In genomic region chr19:46784262-46785053, GRCh38 we compare ENCODE assay signal across 1 cellular context.
TF ChIP-seq lines count a peak whose summit lies in the region.

No MANE protein-coding gene starts in this region.

TF ChIP-seq in H1, 55 proteins besides CTCF, POLR2A, EP300 and RAD21:
- TF ChIP-seq, protein P1, sequence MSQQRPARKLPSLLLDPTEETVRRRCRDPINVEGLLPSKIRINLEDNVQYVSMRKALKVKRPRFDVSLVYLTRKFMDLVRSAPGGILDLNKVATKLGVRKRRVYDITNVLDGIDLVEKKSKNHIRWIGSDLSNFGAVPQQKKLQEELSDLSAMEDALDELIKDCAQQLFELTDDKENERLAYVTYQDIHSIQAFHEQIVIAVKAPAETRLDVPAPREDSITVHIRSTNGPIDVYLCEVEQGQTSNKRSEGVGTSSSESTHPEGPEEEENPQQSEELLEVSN (IDR thresholded peaks at IDR 0.05): no peak
- TF ChIP-seq RNF2 (IDR thresholded peaks at IDR 0.05; ENCODE audit: borderline replicate concordance, low read depth, low read length, missing control alignments, poor library complexity, severe bottlenecking) (no peak), CBX8 (IDR thresholded peaks at IDR 0.05; ENCODE audit: borderline replicate concordance, low read depth, low read length) (no peak), TCF12 (IDR thresholded peaks at IDR 0.05; ENCODE audit: low read depth, low read length) (no peak), SUZ12 (IDR thresholded peaks at IDR 0.05; ENCODE audit: low read length) (no peak), GTF2F1 (IDR thresholded peaks at IDR 0.05; ENCODE audit: borderline replicate concordance, low read depth, low read length) (no peak), CHD7 (IDR thresholded peaks at IDR 0.05; ENCODE audit: insufficient replicate concordance, low read length) (no peak), TEAD4 (IDR thresholded peaks at IDR 0.05; ENCODE audit: low read depth, low read length) (peak; percentile 27), NRF1 (IDR thresholded peaks at IDR 0.05; ENCODE audit: low read depth, low read length) (no peak), YY1 (IDR thresholded peaks at IDR 0.05; ENCODE audit: low read depth, low read length) (no peak), KDM4A (IDR thresholded peaks at IDR 0.05; ENCODE audit: low read depth, low read length, severe bottlenecking) (no peak), ASH2L (IDR thresholded peaks at IDR 0.05; ENCODE audit: low read length) (no peak), FOSL1 (IDR thresholded peaks at IDR 0.05; ENCODE audit: insufficient read depth, low read depth, low read length) (no peak), SIX5 (IDR thresholded peaks at IDR 0.05; ENCODE audit: low read depth, low read length) (no peak), CEBPB (IDR thresholded peaks at IDR 0.05; ENCODE audit: low read depth, low read length) (peak; percentile 90), MAFK (IDR thresholded peaks at IDR 0.05; ENCODE audit: low read depth, low read length) (no peak), KDM1A (IDR thresholded peaks at IDR 0.05; ENCODE audit: borderline replicate concordance, low read length) (peak; percentile 98), SP1 (IDR thresholded peaks at IDR 0.05; ENCODE audit: low read depth, low read length) (no peak), RXRA (IDR thresholded peaks at IDR 0.05; ENCODE audit: insufficient read depth, low read depth, low read length) (no peak), HDAC2 (IDR thresholded peaks at IDR 0.05; ENCODE audit: borderline replicate concordance in 1 of 2, low read depth in 2 of 2, low read length in 2 of 2) (peak in 1 of 2 experiments; percentile 59; a peak in 1 of 4 replicates), POLR2AphosphoS5 (IDR thresholded peaks at IDR 0.05; ENCODE audit: low read depth, low read length) (peak; percentile 50; the same call in 1 of the 2 replicates), EGR1 (IDR thresholded peaks at IDR 0.05; ENCODE audit: borderline replicate concordance, low read depth, low read length) (no peak), JUND (IDR thresholded peaks at IDR 0.05; ENCODE audit: low read length) (0 out of 2 replicates have a peak, but pooled peaks have one; percentile 11), TAF7 (optimal IDR thresholded peaks at IDR 0.05; ENCODE audit: borderline replicate concordance, low read depth, low read length) (peak; percentile 25), MAX (IDR thresholded peaks at IDR 0.05) (peak; percentile 44; the same call in 1 of the 2 replicates), TAF1 (IDR thresholded peaks at IDR 0.05; ENCODE audit: low read depth, low read length) (0 out of 2 replicates have a peak, but pooled peaks have one; percentile 63), PHF8 (conservative IDR thresholded peaks at IDR 0.05; ENCODE audit: low read depth, low read length) (no peak), ZNF274 (IDR thresholded peaks at IDR 0.05; ENCODE audit: borderline replicate concordance, extremely low read depth, low read length) (no peak), BACH1 (IDR thresholded peaks at IDR 0.05; ENCODE audit: low read length) (no peak), RBBP5 (IDR thresholded peaks at IDR 0.05; ENCODE audit: borderline replicate concordance, low read depth, low read length) (no peak), POU5F1 (IDR thresholded peaks at IDR 0.05; ENCODE audit: low read depth, low read length) (no peak), EZH2 (IDR thresholded peaks at IDR 0.05; ENCODE audit: low read depth, low read length, severe bottlenecking) (no peak), CTBP2 (IDR thresholded peaks at IDR 0.05; ENCODE audit: borderline replicate concordance, insufficient read depth, insufficient read length, low read length) (no peak), NANOG (IDR thresholded peaks at IDR 0.05; ENCODE audit: insufficient read depth, low read depth, low read length, poor library complexity, severe bottlenecking) (no peak), CHD1 (IDR thresholded peaks at IDR 0.05; ENCODE audit: low read depth, low read length) (no peak), GABPA (IDR thresholded peaks at IDR 0.05; ENCODE audit: borderline replicate concordance, insufficient read depth, low read length) (no peak), USF2 (IDR thresholded peaks at IDR 0.05; ENCODE audit: low read length) (no peak), SP4 (IDR thresholded peaks at IDR 0.05; ENCODE audit: low read length) (no peak), BCL11A (IDR thresholded peaks at IDR 0.05; ENCODE audit: low read depth in 2 of 2, low read length in 2 of 2) (no peak), TBP (IDR thresholded peaks at IDR 0.05; ENCODE audit: low read depth, low read length) (peak; percentile 23; the same call in 1 of the 2 replicates), SRF (IDR thresholded peaks at IDR 0.05; ENCODE audit: low read depth, low read length) (no peak), SIN3A (conservative IDR thresholded peaks at IDR 0.05 in 1 of 2, IDR thresholded peaks at IDR 0.05 in 1 of 2; ENCODE audit: low read depth in 1 of 2, low read length in 2 of 2) (peak in 1 of 2 experiments; percentile 46; a peak in 1 of 4 replicates), RFX5 (IDR thresholded peaks at IDR 0.05; ENCODE audit: borderline replicate concordance, low read depth, low read length) (no peak), CHD2 (IDR thresholded peaks at IDR 0.05; ENCODE audit: low read length) (no peak), ATF2 (IDR thresholded peaks at IDR 0.05; ENCODE audit: low read length) (0 out of 2 replicates have a peak, but pooled peaks have one; percentile 10)
